ENCODE assay signal across 15 cellular contexts in the genomic region with DNA sequence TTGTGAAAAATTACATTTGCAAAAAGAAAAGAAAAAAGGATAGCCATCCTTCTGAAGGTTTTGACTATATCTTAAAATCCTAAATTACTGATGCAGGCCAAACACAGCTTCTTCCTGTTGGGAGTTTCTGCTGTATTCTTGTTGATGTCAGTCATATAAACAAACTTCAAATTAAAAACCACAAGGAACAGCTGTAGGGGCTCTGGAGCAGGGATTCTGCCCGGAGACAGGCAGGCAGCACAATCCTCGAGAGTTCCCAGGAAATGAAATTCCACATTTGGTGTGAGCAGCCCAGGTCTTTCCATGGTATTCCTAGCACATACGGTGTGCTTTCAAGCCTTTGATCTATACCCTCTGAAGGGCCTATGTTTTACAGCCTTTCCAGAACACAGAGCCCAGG. TPM values are rescaled to one million over a fixed set of nuclear protein-coding genes. Genes with fewer than 3 reads are reported as not detected.
DNase-seq lines count a peak whose midpoint lies in the region; ATAC-seq and TF ChIP-seq lines count a peak whose summit lies in the region.
"Had no signal": no experiment of that assay in that cellular context is flagged by ENCODE, and none has a peak within 500 bp of the region (broad histone marks: within the 10 kb centered on the region; RNA-seq: fewer than 3 reads in every experiment).

No MANE protein-coding gene starts in this region.

- no peak overlapping the region for H3K4ac ChIP-seq in mesenchymal stem cell (ENCODE audit: low read depth in 1 of 2, low read length in 2 of 2)

- no peak for ATAC-seq in activated T-helper 17 cell treated with anti-CD3 and anti-CD28 coated beads, Interleukin-2, amount 50 U/mL, for 72 hours (replicated peaks)

- H3K4me1 ChIP-seq in mesenchymal stem cell (ENCODE audit: control insufficient read depth, insufficient read depth, low read depth, low read length): peaks cover 13% of the 10 kb centered on the region

- no peaks in the 10 kb centered on the region for H3K27me3 ChIP-seq in MG63
- no peaks in the 10 kb centered on the region for H3K27me3 ChIP-seq in mesenchymal stem cell (ENCODE audit: control insufficient read depth in 1 of 2, insufficient read depth in 1 of 2, low read length in 2 of 2)

- no peaks in the 10 kb centered on the region for H3K9me3 Mint-ChIP-seq in activated T-helper 17 cell treated with anti-CD3 and anti-CD28 coated beads, Interleukin-2, amount 50 U/mL, for 72 hours

- no peak overlapping the region for H3K4me3 ChIP-seq in MG63
- H3K4me3 ChIP-seq in choroid plexus epithelial cell (ENCODE audit: low read depth, low read length): no peak overlapping the region
- H3K4me3 ChIP-seq in mesenchymal stem cell (ENCODE audit: insufficient read depth in 1 of 2, low read depth in 1 of 2, low read length in 2 of 2): no peak overlapping the region

- H3K9me3 ChIP-seq in MG63: no peaks in the 10 kb centered on the region
- no peaks in the 10 kb centered on the region for H3K9me3 ChIP-seq in mesenchymal stem cell (ENCODE audit: control insufficient read depth, low read length)

- TF ChIP-seq CTCF in choroid plexus epithelial cell (conservative IDR thresholded peaks at IDR 0.05; ENCODE audit: low read depth, low read length): no peak

- H4K8ac ChIP-seq in mesenchymal stem cell (ENCODE audit: low read length): no peak overlapping the region

- peaks cover 10% of the 10 kb centered on the region for H3K79me1 ChIP-seq in mesenchymal stem cell (replicated peaks; ENCODE audit: low read length, poor library complexity, severe bottlenecking)

- no peak overlapping the region for H3K27ac ChIP-seq in mesenchymal stem cell (ENCODE audit: low read length, poor library complexity, severe bottlenecking)
- H3K27ac ChIP-seq: KMS-11 had no signal

- DNase-seq in EH (ENCODE audit: low read depth): peak; percentile 49
- DNase-seq in MG63: peak; percentile 28
- DNase-seq in choroid plexus epithelial cell (ENCODE audit: low read depth): peak; percentile 38
- peak; percentile 88 for DNase-seq in mesenchymal stem cell
- no peak for DNase-seq in NCI-H1417 (lab: John Stamatoyannopoulos, UW)
- no peak for DNase-seq in NCI-H2081 treated with DMSO at 0.1 percent for 48 hours (lab: John Stamatoyannopoulos, UW)
- DNase-seq: CD4-positive, CD25-positive, alpha-beta regulatory T cell; DMS79; GDM1; NCI-H1930; NCI-H510A; OCI-M1 had no signal

- H3K36me3 ChIP-seq in MG63 (no peaks in the 10 kb centered on the region), mesenchymal stem cell (ENCODE audit: control insufficient read depth in 1 of 2, insufficient read depth in 2 of 2, low read depth in 1 of 2, low read length in 2 of 2) (peaks cover 0 to 4% of the 10 kb centered on the region in 2 experiments)

- H3K4me3 Mint-ChIP-seq in activated T-helper 17 cell treated with anti-CD3 and anti-CD28 coated beads, Interleukin-2, amount 50 U/mL, for 72 hours: no peak overlapping the region
- H3K4me3 Mint-ChIP-seq: CD4-positive, CD25-positive, alpha-beta regulatory T cell had no signal

- no peak overlapping the region for H3K4me2 ChIP-seq in mesenchymal stem cell (ENCODE audit: low read length, poor library complexity, severe bottlenecking)
- H3K4me2 ChIP-seq: KMS-11 had no signal

- no peak overlapping the region for H2BK5ac ChIP-seq in mesenchymal stem cell (ENCODE audit: low read depth, low read length, poor library complexity, severe bottlenecking)

- no peaks in the 10 kb centered on the region for H3K36me3 Mint-ChIP-seq in activated T-helper 17 cell treated with anti-CD3 and anti-CD28 coated beads, Interleukin-2, amount 50 U/mL, for 72 hours (ENCODE audit: low read depth)
- H3K36me3 Mint-ChIP-seq: CD4-positive, CD25-positive, alpha-beta regulatory T cell had no signal

- H2BK15ac ChIP-seq in mesenchymal stem cell (ENCODE audit: low read depth, poor library complexity, severe bottlenecking): no peak overlapping the region

- WGBS in mesenchymal stem cell: 1% methylated on average over 3 of the region's 3 CpGs

- no peak overlapping the region for H3K9ac ChIP-seq in mesenchymal stem cell (ENCODE audit: low read length)
- H3K9ac ChIP-seq: KMS-11 had no signal

- no peak overlapping the region for H4K91ac ChIP-seq in mesenchymal stem cell (ENCODE audit: low read length)

- H3K27me3 Mint-ChIP-seq in activated T-helper 17 cell treated with anti-CD3 and anti-CD28 coated beads, Interleukin-2, amount 50 U/mL, for 72 hours: no peaks in the 10 kb centered on the region
- H3K27me3 Mint-ChIP-seq: CD4-positive, CD25-positive, alpha-beta regulatory T cell had no signal

- H2AK5ac ChIP-seq in mesenchymal stem cell (ENCODE audit: low read length, severe bottlenecking): no peak overlapping the region

- no peak overlapping the region for H2BK120ac ChIP-seq in mesenchymal stem cell (ENCODE audit: low read depth, low read length)

- no peaks in the 10 kb centered on the region for H3K4me1 Mint-ChIP-seq in activated T-helper 17 cell treated with anti-CD3 and anti-CD28 coated beads, Interleukin-2, amount 50 U/mL, for 72 hours
- H3K4me1 Mint-ChIP-seq: CD4-positive, CD25-positive, alpha-beta regulatory T cell had no signal

- no peak overlapping the region for H3K27ac Mint-ChIP-seq in activated T-helper 17 cell treated with anti-CD3 and anti-CD28 coated beads, Interleukin-2, amount 50 U/mL, for 72 hours
- H3K27ac Mint-ChIP-seq: CD4-positive, CD25-positive, alpha-beta regulatory T cell had no signal

- H2AFZ ChIP-seq in mesenchymal stem cell (ENCODE audit: low read depth, low read length): no peak overlapping the region

- H3K14ac ChIP-seq in mesenchymal stem cell (ENCODE audit: low read length in 2 of 2): no peak overlapping the region

- H2BK12ac ChIP-seq in mesenchymal stem cell (ENCODE audit: low read length in 2 of 2): peak overlapping the region in 1 of 2 experiments; percentile 14

- H3K23ac ChIP-seq in mesenchymal stem cell (ENCODE audit: low read length in 2 of 2): no peak overlapping the region

- H3K18ac ChIP-seq in mesenchymal stem cell (ENCODE audit: low read depth in 1 of 2, low read length in 2 of 2): peak overlapping the region in 1 of 2 experiments; percentile 60

RNA-seq across cellular contexts. Expression of a gene that starts 43.2 kb away (rescaled TPM):
- total RNA-seq in MG63 (2014; rRNA removed; shearing (Covaris generic); ENCODE audit: low replicate concordance): not detected in 2 replicates
- polyA plus RNA-seq in mesenchymal stem cell (2013, experiment 1 of 2): 0.07 TPM
- 0.12 TPM for polyA plus RNA-seq in mesenchymal stem cell (2013, experiment 2 of 2)
- total RNA-seq in activated T-helper 17 cell treated with anti-CD3 and anti-CD28 coated beads, Interleukin-2, amount 50 U/mL, for 72 hours: not detected
- total RNA-seq: A673; CD4-positive, CD25-positive, alpha-beta regulatory T cell had no signal
- polyA plus RNA-seq: CD4-positive, CD25-positive, alpha-beta regulatory T cell had no signal

Comparison
In these comparisons a context has a peak if more than half of its experiments do, and no peak if none do; other contexts are left out.
1. DNase-seq: peak in EH (single experiment), MG63 (single experiment), choroid plexus epithelial cell (single experiment) and mesenchymal stem cell (single experiment); none in NCI-H1417 (0 of 3) and NCI-H2081 treated with DMSO at 0.1 percent for 48 hours (single experiment).